8 cellular contexts compared by ENCODE assay signal in genomic region chr22:38202437-38203089, GRCh38. TPM values are rescaled to one million over a fixed set of nuclear protein-coding genes. Genes with fewer than 3 reads are reported as not detected.
DNase-seq lines count a peak whose midpoint lies in the region; ATAC-seq and TF ChIP-seq lines count a peak whose summit lies in the region.

No MANE protein-coding gene starts in this region.

- H3K36me3 Mint-ChIP-seq in activated naive CD4-positive, alpha-beta T cell treated with anti-CD3 and anti-CD28 coated beads, Interleukin-2, amount 50 U/mL, for 72 hours, result no peaks in the 10 kb centered on the region

- DNase-seq in NCI-H1436 (lab: John Stamatoyannopoulos, UW) (peak; percentile 23), NCI-H1436 treated with DMSO at 0.1 percent for 48 hours (lab: John Stamatoyannopoulos, UW) (no peak), RPMI8226 (peak; percentile 87), glomerular visceral epithelial cell (ENCODE audit: extremely low spot score) (peak; percentile 60), omental fat pad (ENCODE audit: low spot score) (peak; percentile 76)
- DNase-seq in activated naive CD4-positive, alpha-beta T cell treated with anti-CD3 and anti-CD28 coated beads, Interleukin-2, amount 50 U/mL, for 72 hours (ENCODE audit: low spot score in 2 of 2), result peak; percentile 63 to 79

- TF ChIP-seq CTCF in omental fat pad (IDR thresholded peaks at IDR 0.05), result no peak

- peak overlapping the region; percentile 55 to 84 for H3K27ac Mint-ChIP-seq in activated naive CD4-positive, alpha-beta T cell treated with anti-CD3 and anti-CD28 coated beads, Interleukin-2, amount 50 U/mL, for 72 hours

- peak; percentile 26 for ATAC-seq in HG03039 (IDR thresholded peaks at IDR 0.05; ENCODE audit: unreplicated experiment)
- ATAC-seq in activated naive CD4-positive, alpha-beta T cell treated with anti-CD3 and anti-CD28 coated beads, Interleukin-2, amount 50 U/mL, for 72 hours, result peak; percentile 42 to 51
- peak; percentile 39 for ATAC-seq in omental fat pad (ENCODE audit: low FRiP score)
- ATAC-seq in GM19463 (IDR thresholded peaks at IDR 0.05; ENCODE audit: unreplicated experiment), result no peak

- H3K9me3 Mint-ChIP-seq in activated naive CD4-positive, alpha-beta T cell treated with anti-CD3 and anti-CD28 coated beads, Interleukin-2, amount 50 U/mL, for 72 hours, result no peaks in the 10 kb centered on the region

RNA-seq across cellular contexts. Expression of gene MAFF, which starts 0.8 kb away (rescaled TPM):
- total RNA-seq in activated naive CD4-positive, alpha-beta T cell treated with anti-CD3 and anti-CD28 coated beads, Interleukin-2, amount 50 U/mL, for 72 hours, result 10 to 100 TPM; 12.4 to 21.2 TPM
- 100 to 1,000 TPM in 3 of 4 donors, 10 to 100 TPM in 1; 73.9 to 334 (median 202) TPM for total RNA-seq in omental fat pad

RNA-seq across cellular contexts. Expression of gene PLA2G6, which starts 20.9 kb away (rescaled TPM):
- 10 to 100 TPM; 74.3 to 75.7 TPM for total RNA-seq in activated naive CD4-positive, alpha-beta T cell treated with anti-CD3 and anti-CD28 coated beads, Interleukin-2, amount 50 U/mL, for 72 hours
- total RNA-seq in omental fat pad, result 10 to 100 TPM; 30.8 to 58.5 (median 45.1) TPM
